Comparison of ENCODE assay signal across 18 cellular contexts in genomic region chr15:48073881-48074280, GRCh38. TPM values are rescaled to one million over a fixed set of nuclear protein-coding genes. Genes with fewer than 3 reads are reported as not detected.
DNase-seq lines count a peak whose midpoint lies in the region; ATAC-seq and TF ChIP-seq lines count a peak whose summit lies in the region.
"Had no signal": no experiment of that assay in that cellular context is flagged by ENCODE, and none has a peak within 500 bp of the region (broad histone marks: within the 10 kb centered on the region; RNA-seq: fewer than 3 reads in every experiment).

No MANE protein-coding gene starts in this region.

- 82% methylated on average over 4 of the region's 4 CpGs for WGBS in esophagus muscularis mucosa

- no peak for TF ChIP-seq POLR2A in esophagus muscularis mucosa (IDR thresholded peaks at IDR 0.05; ENCODE audit: low read depth)

- TF ChIP-seq CTCF in esophagus muscularis mucosa (IDR thresholded peaks at IDR 0.05), result no peak

- peak; percentile 31 for ATAC-seq in stimulated activated memory B cell treated with anti-CD40 and anti-IgM and Interleukin-4, amounts not matched to agents 10 μg/mL and 1 μg/mL and 100 μg/mL, for 72 hours
- ATAC-seq: A549; CD8-positive, alpha-beta T cell had no signal

- H3K9me3 ChIP-seq in esophagus muscularis mucosa, result no peaks in the 10 kb centered on the region
- H3K9me3 ChIP-seq: A549, Caco-2 had no signal

- intact Hi-C loops in esophagus muscularis mucosa (cut with DNase I), result no loop called here

- peaks cover 0 to 3% (median 0%) of the 10 kb centered on the region in 4 donors for H3K27me3 ChIP-seq in esophagus muscularis mucosa
- H3K27me3 ChIP-seq: BLaER1 treated with 17β-estradiol and CSF1 and Interleukin-3, amounts not matched to agents 10 nM and 100 nM had no signal

- H3K36me3 ChIP-seq in esophagus muscularis mucosa, result no peaks in the 10 kb centered on the region
- H3K36me3 ChIP-seq: BLaER1 treated with 17β-estradiol and CSF1 and Interleukin-3, amounts not matched to agents 10 nM and 100 nM had no signal

- H3K4me3 Mint-ChIP-seq in stimulated activated memory B cell treated with anti-CD40 and anti-IgM and Interleukin-4, amounts not matched to agents 10 μg/mL and 1 μg/mL and 100 μg/mL, for 72 hours, result no peak overlapping the region
- H3K4me3 Mint-ChIP-seq: B cell; CD4-positive, alpha-beta T cell; CD8-positive, alpha-beta T cell had no signal

- no peak overlapping the region for H3K27ac Mint-ChIP-seq in stimulated activated memory B cell treated with anti-CD40 and anti-IgM and Interleukin-4, amounts not matched to agents 10 μg/mL and 1 μg/mL and 100 μg/mL, for 72 hours
- H3K27ac Mint-ChIP-seq: B cell; CD4-positive, alpha-beta T cell; CD8-positive, alpha-beta T cell had no signal

- no peaks in the 10 kb centered on the region for H3K4me1 ChIP-seq in esophagus muscularis mucosa
- H3K4me1 ChIP-seq: A549, Caco-2 had no signal

- no peak for TF ChIP-seq EP300 in esophagus muscularis mucosa (IDR thresholded peaks at IDR 0.05)

- H3K9me3 Mint-ChIP-seq in stimulated activated memory B cell treated with anti-CD40 and anti-IgM and Interleukin-4, amounts not matched to agents 10 μg/mL and 1 μg/mL and 100 μg/mL, for 72 hours, result peaks cover 8% of the 10 kb centered on the region
- H3K9me3 Mint-ChIP-seq: CD8-positive, alpha-beta T cell had no signal

- DNase-seq in esophagus muscularis mucosa (ENCODE audit: extremely low spot score) (peak; percentile 81), putamen (ENCODE audit: low spot score) (peak; percentile 25), NCI-H345 treated with DMSO at 0.1 percent for 48 hours (lab: John Stamatoyannopoulos, UW; ENCODE audit: unreplicated experiment) (no peak)
- DNase-seq in activated CD4-positive, alpha-beta T cell treated with anti-CD3 and anti-CD28 coated beads for 4 hours, result no peak
- DNase-seq: AML-193; Caco-2; Calu3; CD4-positive, alpha-beta T cell; CD8-positive, alpha-beta T cell; DMS79 treated with DMSO at 0.1 percent for 48 hours; GF-D8 had no signal

- H3K27me3 Mint-ChIP-seq in stimulated activated memory B cell treated with anti-CD40 and anti-IgM and Interleukin-4, amounts not matched to agents 10 μg/mL and 1 μg/mL and 100 μg/mL, for 72 hours, result peaks cover 15% of the 10 kb centered on the region

- no peaks in the 10 kb centered on the region for H3K4me1 Mint-ChIP-seq in stimulated activated memory B cell treated with anti-CD40 and anti-IgM and Interleukin-4, amounts not matched to agents 10 μg/mL and 1 μg/mL and 100 μg/mL, for 72 hours
- H3K4me1 Mint-ChIP-seq: B cell had no signal

- H3K36me3 Mint-ChIP-seq in stimulated activated memory B cell treated with anti-CD40 and anti-IgM and Interleukin-4, amounts not matched to agents 10 μg/mL and 1 μg/mL and 100 μg/mL, for 72 hours, result no peaks in the 10 kb centered on the region
- H3K36me3 Mint-ChIP-seq: CD8-positive, alpha-beta T cell had no signal

- no peak overlapping the region for H3K4me3 ChIP-seq in esophagus muscularis mucosa
- H3K4me3 ChIP-seq: A549; BLaER1 treated with 17β-estradiol and CSF1 and Interleukin-3, amounts not matched to agents 10 nM and 100 nM had no signal

- H3K27ac ChIP-seq in esophagus muscularis mucosa (replicated peaks in 1 of 4), result no peak overlapping the region
- H3K27ac ChIP-seq: 22Rv1; A549; BLaER1 treated with 17β-estradiol and CSF1 and Interleukin-3, amounts not matched to agents 10 nM and 100 nM; C4-2B had no signal

RNA-seq across cellular contexts. Expression of gene SLC24A5, which starts 46.9 kb away (rescaled TPM):
- not detected for total RNA-seq in esophagus muscularis mucosa
- total RNA-seq: A172; B cell; Caco-2; Calu3; CD4-positive, alpha-beta T cell; CD8-positive, alpha-beta T cell had no signal

Comparison
In these comparisons a context has a peak if more than half of its experiments do, and no peak if none do; other contexts are left out.
1. DNase-seq: peak in esophagus muscularis mucosa (single experiment) and putamen (single experiment); none in NCI-H345 treated with DMSO at 0.1 percent for 48 hours (single experiment) and activated CD4-positive, alpha-beta T cell treated with anti-CD3 and anti-CD28 coated beads for 4 hours (0 of 2).